15 cellular contexts compared by ENCODE assay signal in the genomic region with DNA sequence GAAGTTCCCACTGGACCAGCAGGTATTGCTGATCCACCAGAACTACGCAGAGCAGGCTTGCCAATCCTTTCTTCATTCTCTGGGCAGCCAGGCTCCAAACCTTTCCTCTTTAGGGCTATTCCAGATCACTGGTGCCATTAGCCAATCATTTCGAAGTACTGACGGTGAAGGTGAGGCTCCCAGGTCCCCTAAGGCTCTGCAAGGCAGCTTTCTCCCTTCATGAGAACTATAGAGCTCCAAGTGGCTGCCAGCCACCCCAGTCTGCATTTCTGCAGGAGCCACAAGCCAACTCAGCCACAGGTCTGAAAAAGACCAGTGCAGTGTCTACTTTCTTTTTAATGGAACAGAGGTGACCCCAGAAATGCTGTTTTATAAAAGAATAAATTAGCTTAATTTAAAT. TPM values are rescaled to one million over a fixed set of nuclear protein-coding genes. Genes with fewer than 3 reads are reported as not detected.
DNase-seq lines count a peak whose midpoint lies in the region; ATAC-seq lines count a peak whose summit lies in the region.
"Had no signal": no experiment of that assay in that cellular context is flagged by ENCODE, and none has a peak within 500 bp of the region (broad histone marks: within the 10 kb centered on the region; RNA-seq: fewer than 3 reads in every experiment).

No MANE protein-coding gene starts in this region.

- peak overlapping the region; percentile 37 for H3K27ac Mint-ChIP-seq in activated CD4-positive, alpha-beta T cell treated with anti-CD3 and anti-CD28 coated beads, Interleukin-2, amount 10 ng/mL, durations not matched to agents 7 days and 5 days
- peak overlapping the region; percentile 11 for H3K27ac Mint-ChIP-seq in activated T-helper 2 cell treated with anti-CD3 and anti-CD28 coated beads, Interferon-gamma antibody, Interleukin-2, Interleukin-4, amounts not matched to agents 10 μg/mL and 5 μg/mL and 100 μg/mL, durations not matched to agents 14 hours and 24 hours and 36 hours
- H3K27ac Mint-ChIP-seq: HFFc6 had no signal

- ATAC-seq in left ventricle myocardium superior (peak; percentile 54), left cardiac atrium (no peak), GM18520 (IDR thresholded peaks at IDR 0.05; ENCODE audit: unreplicated experiment) (no peak)

- no peak overlapping the region for H3K4me3 Mint-ChIP-seq in activated CD4-positive, alpha-beta T cell treated with anti-CD3 and anti-CD28 coated beads, Interleukin-2, amount 10 ng/mL, durations not matched to agents 7 days and 5 days
- no peak overlapping the region for H3K4me3 Mint-ChIP-seq in activated T-helper 2 cell treated with anti-CD3 and anti-CD28 coated beads, Interferon-gamma antibody, Interleukin-2, Interleukin-4, amounts not matched to agents 10 μg/mL and 5 μg/mL and 100 μg/mL, durations not matched to agents 14 hours and 24 hours and 36 hours (ENCODE audit: low read depth)
- H3K4me3 Mint-ChIP-seq: H9, HFFc6 had no signal

- DNase-seq in activated CD4-positive, alpha-beta T cell treated with anti-CD3 and anti-CD28 coated beads, Interleukin-2, amount 10 ng/mL, durations not matched to agents 7 days and 5 days, result no peak
- DNase-seq in activated CD4-positive, alpha-beta T cell treated with anti-CD3 and anti-CD28 coated beads, Interleukin-2, amount 50 U/mL, for 48 hours, result no peak
- DNase-seq in left ventricle myocardium superior (no peak), left cardiac atrium (no peak)
- DNase-seq in activated T-helper 2 cell treated with anti-CD3 and anti-CD28 coated beads, Interferon-gamma antibody, Interleukin-2, Interleukin-4, amounts not matched to agents 10 μg/mL and 5 μg/mL and 100 μg/mL, durations not matched to agents 14 hours and 24 hours and 36 hours (ENCODE audit: low spot score), result no peak
- DNase-seq in stimulated activated CD4-positive, alpha-beta T cell treated with anti-CD3 and anti-CD28 coated beads, Interleukin-4, amount 100 ng/mL, for 1 hour, result no peak
- DNase-seq: H9, HFFc6, KBM-7, NCI-H1092, NCI-H1436, NCI-H2107, NCI-H2227 treated with DMSO at 0.1 percent for 48 hours, Peyer's patch had no signal

- POLR2A ChIA-PET in activated CD4-positive, alpha-beta T cell treated with anti-CD3 and anti-CD28 coated beads, Interleukin-2, amount 10 ng/mL, durations not matched to agents 7 days and 5 days (lab: Charles Lee), result no interaction called here

- H3K27me3 Mint-ChIP-seq in activated CD4-positive, alpha-beta T cell treated with anti-CD3 and anti-CD28 coated beads, Interleukin-2, amount 10 ng/mL, durations not matched to agents 7 days and 5 days, result no peaks in the 10 kb centered on the region
- no peaks in the 10 kb centered on the region for H3K27me3 Mint-ChIP-seq in activated T-helper 2 cell treated with anti-CD3 and anti-CD28 coated beads, Interferon-gamma antibody, Interleukin-2, Interleukin-4, amounts not matched to agents 10 μg/mL and 5 μg/mL and 100 μg/mL, durations not matched to agents 14 hours and 24 hours and 36 hours (ENCODE audit: low read depth)

- CTCF ChIA-PET in activated CD4-positive, alpha-beta T cell treated with anti-CD3 and anti-CD28 coated beads, Interleukin-2, amount 10 ng/mL, durations not matched to agents 7 days and 5 days (lab: Charles Lee), result interaction anchor here (0.5 to 1.7 kb wide), 2 partner anchors 32 to 90 kb away, joined by 3 to 4 read pairs; no protein-coding TSS in a partner anchor

- H3K9me3 Mint-ChIP-seq in activated CD4-positive, alpha-beta T cell treated with anti-CD3 and anti-CD28 coated beads, Interleukin-2, amount 10 ng/mL, durations not matched to agents 7 days and 5 days, result no peaks in the 10 kb centered on the region
- H3K9me3 Mint-ChIP-seq in activated T-helper 2 cell treated with anti-CD3 and anti-CD28 coated beads, Interferon-gamma antibody, Interleukin-2, Interleukin-4, amounts not matched to agents 10 μg/mL and 5 μg/mL and 100 μg/mL, durations not matched to agents 14 hours and 24 hours and 36 hours, result no peaks in the 10 kb centered on the region
- H3K9me3 Mint-ChIP-seq: H9, HFFc6 had no signal

- peaks cover 30% of the 10 kb centered on the region for H3K36me3 Mint-ChIP-seq in activated CD4-positive, alpha-beta T cell treated with anti-CD3 and anti-CD28 coated beads, Interleukin-2, amount 10 ng/mL, durations not matched to agents 7 days and 5 days (ENCODE audit: low read depth)
- peaks cover 70% of the 10 kb centered on the region for H3K36me3 Mint-ChIP-seq in activated T-helper 2 cell treated with anti-CD3 and anti-CD28 coated beads, Interferon-gamma antibody, Interleukin-2, Interleukin-4, amounts not matched to agents 10 μg/mL and 5 μg/mL and 100 μg/mL, durations not matched to agents 14 hours and 24 hours and 36 hours (ENCODE audit: low read depth)

- H3K4me1 Mint-ChIP-seq in activated CD4-positive, alpha-beta T cell treated with anti-CD3 and anti-CD28 coated beads, Interleukin-2, amount 10 ng/mL, durations not matched to agents 7 days and 5 days, result no peaks in the 10 kb centered on the region
- H3K4me1 Mint-ChIP-seq in activated T-helper 2 cell treated with anti-CD3 and anti-CD28 coated beads, Interferon-gamma antibody, Interleukin-2, Interleukin-4, amounts not matched to agents 10 μg/mL and 5 μg/mL and 100 μg/mL, durations not matched to agents 14 hours and 24 hours and 36 hours (ENCODE audit: low read depth), result peaks cover 12% of the 10 kb centered on the region

- intact Hi-C loops in left ventricle myocardium superior (cut with micrococcal nuclease), result no loop called here
- intact Hi-C loops in left cardiac atrium (cut with DNase I), result no loop called here
- intact Hi-C loops in activated T-helper 2 cell treated with anti-CD3 and anti-CD28 coated beads, Interferon-gamma antibody, Interleukin-2, Interleukin-4, amounts not matched to agents 10 μg/mL and 5 μg/mL and 100 μg/mL, durations not matched to agents 14 hours and 24 hours and 36 hours (cut with micrococcal nuclease), result no loop called here

RNA-seq across cellular contexts. Expression of gene RAB35, which starts 48.7 kb away (rescaled TPM):
- total RNA-seq in activated CD4-positive, alpha-beta T cell treated with anti-CD3 and anti-CD28 coated beads, Interleukin-2, amount 10 ng/mL, durations not matched to agents 7 days and 5 days, result 10 to 100 TPM; 76.5 TPM
- total RNA-seq in left ventricle myocardium superior, result 24.0 TPM
- total RNA-seq in left cardiac atrium, result 10 to 100 TPM; 26.7 to 42.2 TPM
- total RNA-seq in activated T-helper 2 cell treated with anti-CD3 and anti-CD28 coated beads, Interferon-gamma antibody, Interleukin-2, Interleukin-4, amounts not matched to agents 10 μg/mL and 5 μg/mL and 100 μg/mL, durations not matched to agents 14 hours and 24 hours and 36 hours, result 86.5 and 87.0 TPM in 2 replicates
